ENCODE assay signal across 22 cellular contexts in genomic region chr13:31020996-31021395, GRCh38.
"Had no signal": no experiment of that assay in that cellular context is flagged by ENCODE, and none has a peak within 500 bp of the region (broad histone marks: within the 10 kb centered on the region; RNA-seq: fewer than 3 reads in every experiment).

No MANE protein-coding gene starts in this region.

- H3K4me2 ChIP-seq: SK-N-SH had no signal

- H3K4me3 ChIP-seq: SJSA1 had no signal

- H3K27ac ChIP-seq: SJSA1 had no signal

- H3K36me3 ChIP-seq: SJSA1 had no signal

- DNase-seq: KBM-7, MV-4-11, NCI-H1048, NCI-H1105, NCI-H1417, NCI-H146, NCI-H1694 treated with DMSO at 0.1 percent for 48 hours, NCI-H1930, NCI-H2081 treated with DMSO at 0.1 percent for 48 hours, NCI-H2171, NCI-H226, NCI-H446, NCI-H510A, NCI-H524 treated with DMSO at 0.1 percent for 48 hours, NCI-H69, NCI-H774, Right ventricle myocardium superior, RPMI8226, SIG-M5, SK-N-SH, SW 1271 had no signal

- H3K27me3 ChIP-seq: SJSA1 had no signal

- H3K9ac ChIP-seq: SK-N-SH had no signal

- H3K9me3 ChIP-seq: SJSA1, SK-N-SH had no signal
